ENCODE assay signal across 33 cellular contexts in the genomic region with DNA sequence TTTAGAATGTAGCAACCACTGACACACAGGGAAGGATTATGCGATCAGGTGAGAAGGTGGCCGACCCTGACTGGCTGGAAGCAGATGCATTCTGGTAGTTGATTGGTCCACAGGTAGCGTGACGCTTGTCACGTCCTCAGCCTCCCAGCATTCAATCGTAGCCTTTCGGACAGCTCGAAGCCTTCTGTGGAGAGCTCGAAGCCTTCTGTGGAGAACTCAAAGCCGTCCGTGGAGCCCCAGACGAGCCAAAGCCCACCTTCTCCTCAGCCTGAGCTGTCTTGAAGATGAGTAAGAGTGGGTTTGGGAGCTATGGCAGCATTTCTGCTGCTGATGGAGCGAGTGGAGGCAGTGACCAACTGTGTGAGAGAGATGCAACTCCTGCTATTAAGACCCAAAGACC.
"Had no signal": no experiment of that assay in that cellular context is flagged by ENCODE, and none has a peak within 500 bp of the region (broad histone marks: within the 10 kb centered on the region; RNA-seq: fewer than 3 reads in every experiment).

No MANE protein-coding gene starts in this region.

- H3K36me3 ChIP-seq: adrenal gland, brain microvascular endothelial cell, breast epithelium had no signal

- ATAC-seq: activated CD8-positive, alpha-beta T cell treated with anti-CD3 and anti-CD28 coated beads for 36 hours; activated naive CD4-positive, alpha-beta T cell treated with anti-CD3 and anti-CD28 coated beads, Interleukin-2, amount 50 U/mL, for 72 hours; activated T-cell treated with anti-CD3 and anti-CD28 coated beads, Interleukin-2, amount 50 U/mL, for 4 hours; activated T-cell treated with anti-CD3 and anti-CD28 coated beads, Interleukin-2, amount 50 U/mL, for 72 hours; activated T-helper 17 cell treated with anti-CD3 and anti-CD28 coated beads, Interleukin-2, amount 50 U/mL, for 72 hours; body of pancreas had no signal

- H3K9me3 ChIP-seq: adrenal gland, body of pancreas, breast epithelium had no signal

- DNase-seq: activated B cell treated with CpG ODN at 0.5 μM for 24 hours; activated CD4-positive, alpha-beta memory T cell treated with anti-CD3 and anti-CD28 coated beads for 36 hours; activated CD4-positive, alpha-beta T cell treated with anti-CD3 and anti-CD28 coated beads for 4 hours; activated CD4-positive, alpha-beta T cell treated with anti-CD3 and anti-CD28 coated beads, Interleukin-2, amount 10 ng/mL, durations not matched to agents 24 days and 14 days; activated CD4-positive, alpha-beta T cell treated with anti-CD3 and anti-CD28 coated beads, Interleukin-2, amount 50 U/mL, for 1 hour; activated CD4-positive, alpha-beta T cell treated with anti-CD3 and anti-CD28 coated beads, Interleukin-2, amount 50 U/mL, for 4 hours; activated CD4-positive, CD25-positive, alpha-beta regulatory T cell treated with anti-CD3 and anti-CD28 coated beads, Interleukin-2, amount 50 U/mL, for 72 hours; activated CD8-positive, alpha-beta memory T cell treated with anti-CD3 and anti-CD28 coated beads, Interleukin-2, amount 50 U/mL, for 4 hours; activated CD8-positive, alpha-beta T cell treated with anti-CD3 and anti-CD28 coated beads for 36 hours; activated effector memory CD4-positive, alpha-beta T cell treated with anti-CD3 and anti-CD28 coated beads, Interleukin-2, amount 50 U/mL, for 16 hours; activated gamma-delta T cell treated with Interleukin-2 at 50 U/mL for 16 hours; activated naive CD4-positive, alpha-beta T cell; activated naive CD4-positive, alpha-beta T cell treated with anti-CD3 and anti-CD28 coated beads for 36 hours; activated naive CD4-positive, alpha-beta T cell treated with anti-CD3 and anti-CD28 coated beads, Interleukin-2, amount 50 U/mL, for 16 hours; activated naive CD8-positive, alpha-beta T cell treated with anti-CD3 and anti-CD28 coated beads for 36 hours; activated T-cell treated with anti-CD3 and anti-CD28 coated beads for 4 hours; activated T-cell treated with anti-CD3 and anti-CD28 coated beads, Interleukin-2, amount 50 U/mL, for 1 hour; activated T-cell treated with anti-CD3 and anti-CD28 coated beads, Interleukin-2, amount 50 U/mL, for 4 hours; activated T-cell treated with anti-CD3 and anti-CD28 coated beads, Interleukin-2, amount 50 U/mL, for 72 hours; adrenal gland; amniotic stem cell; aorta; body of pancreas; brain microvascular endothelial cell; central memory CD4-positive, alpha-beta T cell; T-helper 1 cell; T-helper 2 cell; T-helper 9 cell had no signal

- FAIRE-seq: TTC549 had no signal

- H3K4me3 ChIP-seq: adrenal gland, body of pancreas, breast epithelium had no signal

- H3K4me1 ChIP-seq: adrenal gland, body of pancreas, breast epithelium had no signal

- H3K27ac ChIP-seq: adrenal gland, body of pancreas, brain microvascular endothelial cell, breast epithelium, VCaP had no signal

- H3K27me3 ChIP-seq: adrenal gland, body of pancreas, brain microvascular endothelial cell, breast epithelium had no signal
